12 cellular contexts compared by ENCODE assay signal in the genomic region with DNA sequence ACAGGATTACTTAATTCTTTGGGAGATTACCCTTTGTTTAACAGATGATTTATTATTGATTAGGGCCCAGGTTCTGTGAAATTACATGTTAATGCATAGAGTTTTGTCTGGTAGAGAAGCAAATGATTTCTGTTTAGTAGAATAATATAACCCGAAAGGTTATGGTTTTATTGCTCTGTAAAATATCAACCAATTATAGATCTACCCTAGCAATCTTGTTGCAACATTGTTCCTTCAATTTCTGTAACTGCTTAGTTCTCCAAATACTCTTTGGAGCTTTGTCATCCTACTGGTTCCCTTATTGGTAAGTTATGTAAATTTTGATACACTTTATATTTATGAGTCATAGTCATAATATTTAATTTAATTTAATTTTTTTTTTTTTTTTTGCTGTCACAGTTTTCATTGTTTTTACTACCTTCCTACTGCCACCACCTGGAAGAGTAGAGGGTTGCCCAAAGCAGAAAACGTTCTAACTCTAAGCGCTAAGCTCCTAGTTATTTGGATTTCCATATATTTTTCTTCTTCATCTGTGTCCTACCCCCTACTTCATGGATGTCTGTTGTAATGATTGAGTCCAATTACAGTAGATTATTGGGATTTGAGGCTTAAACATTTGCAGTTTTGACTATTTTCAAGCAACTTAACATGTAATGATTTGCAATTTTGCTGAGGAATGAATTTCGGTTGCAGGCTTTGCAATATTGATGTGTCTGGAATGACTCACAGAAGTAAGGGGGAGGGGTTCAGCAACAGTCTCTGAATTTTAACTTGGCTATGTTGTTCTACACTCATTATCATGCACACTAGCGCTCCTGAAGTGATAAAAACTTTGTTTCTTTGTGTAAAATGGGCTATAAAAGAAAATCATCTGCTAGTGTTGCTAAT. TPM values are rescaled to one million over a fixed set of nuclear protein-coding genes. Genes with fewer than 3 reads are reported as not detected.
DNase-seq lines count a peak whose midpoint lies in the region; ATAC-seq, FAIRE-seq and TF ChIP-seq lines count a peak whose summit lies in the region.
"Had no signal": no experiment of that assay in that cellular context is flagged by ENCODE, and none has a peak within 500 bp of the region (broad histone marks: within the 10 kb centered on the region; RNA-seq: fewer than 3 reads in every experiment).

No MANE protein-coding gene starts in this region.

- H3K4me2 ChIP-seq in A549, result peak overlapping the region; percentile 22

- H3K4me3 Mint-ChIP-seq in endodermal cell, result no peak overlapping the region
- H3K4me3 Mint-ChIP-seq: activated T-cell treated with anti-CD3 and anti-CD28 coated beads, Interleukin-2, amount 50 U/mL, for 4 hours had no signal

- CTCF ChIA-PET in A549 (lab: Yijun Ruan, JAX), result interaction anchor here (0.6 to 1.7 kb wide), 4 partner anchors 33 to 165 kb away, joined by 3 to 6 read pairs (median 3); no protein-coding TSS in a partner anchor

- H3K9me3 ChIP-seq in A549 (no peaks in the 10 kb centered on the region), endodermal cell (ENCODE audit: control insufficient read depth, low read length) (no peaks in the 10 kb centered on the region), thyroid gland (no peaks in the 10 kb centered on the region)

- no peaks in the 10 kb centered on the region for H3K4me1 Mint-ChIP-seq in endodermal cell

- H3K4me3 ChIP-seq in A549 (no peak overlapping the region), NB4 (ENCODE audit: low read depth, low read length) (no peak overlapping the region), endodermal cell (ENCODE audit: low read length) (no peak overlapping the region), thyroid gland (replicated peaks in 1 of 3) (no peak overlapping the region)

- no peak for TF ChIP-seq RAD21 in A549 (conservative IDR thresholded peaks at IDR 0.05 in 1 of 2, IDR thresholded peaks at IDR 0.05 in 1 of 2)

- H3K27ac ChIP-seq in A549, result no peak overlapping the region
- H3K27ac ChIP-seq in endodermal cell (ENCODE audit: low read depth, low read length), result no peak overlapping the region
- H3K27ac ChIP-seq in thyroid gland, result no peak overlapping the region

- H3K4me1 ChIP-seq in A549, result peaks cover 5% of the 10 kb centered on the region; the same call in 1 of the 3 replicates
- H3K4me1 ChIP-seq in endodermal cell (ENCODE audit: control insufficient read depth, insufficient read depth, low read length), result no peaks in the 10 kb centered on the region
- H3K4me1 ChIP-seq in thyroid gland, result no peaks in the 10 kb centered on the region

- H3K27me3 ChIP-seq in endodermal cell (ENCODE audit: control insufficient read depth, insufficient read depth, low read length, poor library complexity, severe bottlenecking), result no peaks in the 10 kb centered on the region
- H3K27me3 ChIP-seq in thyroid gland, result no peaks in the 10 kb centered on the region

- DNase-seq in A549 (ENCODE audit: low read depth in 1 of 2, low spot score in 1 of 2) (peak in 1 of 2 experiments; percentile 5), NB4 (ENCODE audit: low read depth) (peak; percentile 13), endodermal cell (no peak), NCI-H2227 treated with DMSO at 0.1 percent for 48 hours (lab: John Stamatoyannopoulos, UW) (no peak), left ventricle myocardium superior (no peak), thyroid gland (no peak), SW 1271 (lab: John Stamatoyannopoulos, UW) (no peak)
- DNase-seq: activated T-cell treated with anti-CD3 and anti-CD28 coated beads, Interleukin-2, amount 50 U/mL, for 4 hours; NCI-H1048; stimulated activated CD8-positive, alpha-beta memory T cell treated with anti-CD3 and anti-CD28 coated beads, Interleukin-4, amount 100 ng/mL, for 48 hours had no signal

- ATAC-seq in A549 (no peak), GM21619 (IDR thresholded peaks at IDR 0.05; ENCODE audit: unreplicated experiment) (peak; percentile 61), left ventricle myocardium superior (no peak)
- ATAC-seq: activated T-cell treated with anti-CD3 and anti-CD28 coated beads, Interleukin-2, amount 50 U/mL, for 4 hours had no signal

- no peak overlapping the region for H3K27ac Mint-ChIP-seq in endodermal cell

- no peak for FAIRE-seq in A549 (lab: Jason Lieb, UNC)
- FAIRE-seq: TTC549 had no signal

- H3K9ac ChIP-seq in endodermal cell (ENCODE audit: extremely low read depth, low read length, poor library complexity, severe bottlenecking), result no peak overlapping the region

- intact Hi-C loops in left ventricle myocardium superior (cut with micrococcal nuclease) (no loop called here), thyroid gland (cut with DNase I) (no loop called here)

- POLR2A ChIA-PET in A549 (lab: Yijun Ruan, JAX), result no interaction called here

- no peaks in the 10 kb centered on the region for H3K9me3 Mint-ChIP-seq in endodermal cell
- H3K9me3 Mint-ChIP-seq: activated T-cell treated with anti-CD3 and anti-CD28 coated beads, Interleukin-2, amount 50 U/mL, for 4 hours had no signal

- H3K36me3 Mint-ChIP-seq in endodermal cell (ENCODE audit: low read depth), result no peaks in the 10 kb centered on the region

- H3K36me3 ChIP-seq in endodermal cell (ENCODE audit: control insufficient read depth, insufficient read depth, low read length) (no peaks in the 10 kb centered on the region), thyroid gland (no peaks in the 10 kb centered on the region)

- TF ChIP-seq POLR2A in A549 (IDR thresholded peaks at IDR 0.05; ENCODE audit: low read length) (no peak), NB4 (IDR thresholded peaks at IDR 0.05; ENCODE audit: extremely low read depth, insufficient read length) (no peak), thyroid gland (IDR thresholded peaks at IDR 0.05) (no peak)

- TF ChIP-seq CTCF in A549 (IDR thresholded peaks at IDR 0.05) (no peak), NB4 (IDR thresholded peaks at IDR 0.05; ENCODE audit: low read depth, low read length) (no peak), endodermal cell (conservative IDR thresholded peaks at IDR 0.05) (peak; percentile 68), thyroid gland (IDR thresholded peaks at IDR 0.05) (no peak)

- 49% methylated on average over 5 of the region's 5 CpGs for WGBS in A549 (ENCODE audit: missing lambda C conversion rate)
- WGBS in endodermal cell (ENCODE audit: insufficient coverage in 1 of 2, insufficient read length in 1 of 2), 2 experiments, result 40 to 66% methylated on average over 1 to 5 of the region's 5 CpGs
- WGBS in thyroid gland, 2 donors, result 80 to 81% methylated on average over 5 of the region's 5 CpGs

- no peak for TF ChIP-seq EP300 in A549 (IDR thresholded peaks at IDR 0.05)

- no peaks in the 10 kb centered on the region for H3K27me3 Mint-ChIP-seq in endodermal cell (ENCODE audit: insufficient read depth)

TF ChIP-seq in A549, 52 proteins besides CTCF, POLR2A, EP300 and RAD21:
- TF ChIP-seq BHLHE40 (IDR thresholded peaks at IDR 0.05; ENCODE audit: low read depth, low read length) (no peak), MAFK (IDR thresholded peaks at IDR 0.05; ENCODE audit: partially characterized antibody) (peak; percentile 68)

RNA-seq across cellular contexts. Expression of gene NABP1, which starts 51.0 kb away (rescaled TPM):
- polyA plus RNA-seq in A549 (2011; rRNA removed), result 13.6 and 22.4 TPM in 2 replicates
- 1.7 and 1.8 TPM in 2 replicates for polyA plus RNA-seq in A549 (2012; cell fraction: cytosol; rRNA removed)
- polyA plus RNA-seq in A549 (2012; cell fraction: nucleus; rRNA removed), result 2.9 and 4.9 TPM in 2 replicates
- polyA plus RNA-seq in A549 (2017; fragmentation: RNase III; extraction: RNeasy Plus Mini Kit Qiagen cat#74134 plus additional on column Dnase treatment), result 21.9 to 22.2 TPM (median 21.9 TPM) in 3 replicates
- polyA minus RNA-seq in A549 (2011; rRNA and poly(A)+ RNA removed), result 19.0 and 21.4 TPM in 2 replicates
- 1 to 10 TPM; 5.8 to 8.7 TPM for total RNA-seq in endodermal cell
- 2.7 TPM for polyA plus RNA-seq in endodermal cell (2013, experiment 1 of 2)
- 1.7 TPM for polyA plus RNA-seq in endodermal cell (2013, experiment 2 of 2)
- 7.1 TPM for total RNA-seq in left ventricle myocardium superior
- total RNA-seq in thyroid gland, result 10 to 100 TPM in 1 of 4 donors, 1 to 10 TPM in 3; 5.7 to 28.6 (median 7.9) TPM
